11 cellular contexts compared by ENCODE assay signal in genomic region chr10:7239312-7239985, GRCh38.
A peak's percentile ranks its signal among the peaks of the same experiment; 100 is the strongest.
DNase-seq lines count a peak whose midpoint lies in the region; ATAC-seq, FAIRE-seq and TF ChIP-seq lines count a peak whose summit lies in the region.
"Had no signal": no experiment of that assay in that cellular context is flagged by ENCODE, and none has a peak within 500 bp of the region (broad histone marks: within the 10 kb centered on the region; RNA-seq: fewer than 3 reads in every experiment).

No MANE protein-coding gene starts in this region.

- no peak for TF ChIP-seq POLR2A in GM12891 (IDR thresholded peaks at IDR 0.05; ENCODE audit: low read depth, low read length)

- peak; percentile 56 for DNase-seq in activated naive CD4-positive, alpha-beta T cell treated with anti-CD3 and anti-CD28 coated beads, Interleukin-2, amount 10 ng/mL, durations not matched to agents 7 days and 5 days
- DNase-seq in activated naive CD4-positive, alpha-beta T cell (lab: John Stamatoyannopoulos, UW), result no peak
- DNase-seq in stimulated activated naive B cell treated with anti-CD40 and anti-IgM and Interleukin-4, amounts not matched to agents 10 μg/mL and 1 μg/mL and 100 μg/mL, for 72 hours, result no peak
- DNase-seq in GM12891 (ENCODE audit: insufficient read length, low spot score) (no peak), NCI-H526 treated with DMSO at 0.1 percent for 48 hours (lab: John Stamatoyannopoulos, UW) (no peak)
- DNase-seq in activated CD4-positive, CD25-positive, alpha-beta regulatory T cell treated with anti-CD3 and anti-CD28 coated beads, Interleukin-2, amount 50 U/mL, for 72 hours, result no peak
- DNase-seq: activated CD8-positive, alpha-beta memory T cell treated with anti-CD3 and anti-CD28 coated beads for 24 hours; NCI-H345; upper lobe of right lung had no signal

- peaks cover 76% of the 10 kb centered on the region for H3K36me3 Mint-ChIP-seq in activated naive CD4-positive, alpha-beta T cell treated with anti-CD3 and anti-CD28 coated beads, Interleukin-2, amount 10 ng/mL, durations not matched to agents 7 days and 5 days
- peaks cover 61 to 82% of the 10 kb centered on the region in 2 donors for H3K36me3 Mint-ChIP-seq in stimulated activated naive B cell treated with anti-CD40 and anti-IgM and Interleukin-4, amounts not matched to agents 10 μg/mL and 1 μg/mL and 100 μg/mL, for 72 hours

- H3K27me3 Mint-ChIP-seq in activated naive CD4-positive, alpha-beta T cell treated with anti-CD3 and anti-CD28 coated beads, Interleukin-2, amount 10 ng/mL, durations not matched to agents 7 days and 5 days, result no peaks in the 10 kb centered on the region
- no peaks in the 10 kb centered on the region for H3K27me3 Mint-ChIP-seq in stimulated activated naive B cell treated with anti-CD40 and anti-IgM and Interleukin-4, amounts not matched to agents 10 μg/mL and 1 μg/mL and 100 μg/mL, for 72 hours

- H3K4me3 Mint-ChIP-seq in activated naive CD4-positive, alpha-beta T cell treated with anti-CD3 and anti-CD28 coated beads, Interleukin-2, amount 10 ng/mL, durations not matched to agents 7 days and 5 days, result no peak overlapping the region
- no peak overlapping the region for H3K4me3 Mint-ChIP-seq in stimulated activated naive B cell treated with anti-CD40 and anti-IgM and Interleukin-4, amounts not matched to agents 10 μg/mL and 1 μg/mL and 100 μg/mL, for 72 hours

- peak; percentile 71 for ATAC-seq in GM21786 (IDR thresholded peaks at IDR 0.05; ENCODE audit: unreplicated experiment)
- ATAC-seq in HG03521 (IDR thresholded peaks at IDR 0.05; ENCODE audit: unreplicated experiment), result peak; percentile 54
- peak; percentile 68 to 85 for ATAC-seq in stimulated activated naive B cell treated with anti-CD40 and anti-IgM and Interleukin-4, amounts not matched to agents 10 μg/mL and 1 μg/mL and 100 μg/mL, for 72 hours (replicated peaks)
- ATAC-seq: upper lobe of right lung had no signal

- no peak for FAIRE-seq in GM12891 (lab: Jason Lieb, UNC)

- peaks cover 5% of the 10 kb centered on the region for H3K9me3 Mint-ChIP-seq in activated naive CD4-positive, alpha-beta T cell treated with anti-CD3 and anti-CD28 coated beads, Interleukin-2, amount 10 ng/mL, durations not matched to agents 7 days and 5 days
- H3K9me3 Mint-ChIP-seq in stimulated activated naive B cell treated with anti-CD40 and anti-IgM and Interleukin-4, amounts not matched to agents 10 μg/mL and 1 μg/mL and 100 μg/mL, for 72 hours, result peaks cover 0 to 5% of the 10 kb centered on the region in 2 donors

- CTCF ChIA-PET in activated naive CD4-positive, alpha-beta T cell treated with anti-CD3 and anti-CD28 coated beads, Interleukin-2, amount 10 ng/mL, durations not matched to agents 7 days and 5 days (lab: Charles Lee), result no interaction called here

- peak overlapping the region; percentile 21 for H3K27ac Mint-ChIP-seq in activated naive CD4-positive, alpha-beta T cell treated with anti-CD3 and anti-CD28 coated beads, Interleukin-2, amount 10 ng/mL, durations not matched to agents 7 days and 5 days
- H3K27ac Mint-ChIP-seq in stimulated activated naive B cell treated with anti-CD40 and anti-IgM and Interleukin-4, amounts not matched to agents 10 μg/mL and 1 μg/mL and 100 μg/mL, for 72 hours, result no peak overlapping the region

- H3K4me1 Mint-ChIP-seq in activated naive CD4-positive, alpha-beta T cell treated with anti-CD3 and anti-CD28 coated beads, Interleukin-2, amount 10 ng/mL, durations not matched to agents 7 days and 5 days, result peaks cover 64% of the 10 kb centered on the region
- peaks cover 27 to 48% of the 10 kb centered on the region in 2 donors for H3K4me1 Mint-ChIP-seq in stimulated activated naive B cell treated with anti-CD40 and anti-IgM and Interleukin-4, amounts not matched to agents 10 μg/mL and 1 μg/mL and 100 μg/mL, for 72 hours

TF ChIP-seq in GM12891, 5 proteins besides CTCF, POLR2A, EP300 and RAD21:
- TF ChIP-seq TAF1 (IDR thresholded peaks at IDR 0.05; ENCODE audit: low read depth, low read length) (no peak), SPI1 (IDR thresholded peaks at IDR 0.05; ENCODE audit: low read depth, low read length) (no peak), POLR2AphosphoS5 (IDR thresholded peaks at IDR 0.05; ENCODE audit: low read depth, low read length) (no peak), PAX5 (IDR thresholded peaks at IDR 0.05; ENCODE audit: insufficient read depth, low read length, severe bottlenecking) (no peak), POU2F2 (IDR thresholded peaks at IDR 0.05; ENCODE audit: low read depth, low read length) (no peak)
